12 cellular contexts compared by ENCODE assay signal in the genomic region with DNA sequence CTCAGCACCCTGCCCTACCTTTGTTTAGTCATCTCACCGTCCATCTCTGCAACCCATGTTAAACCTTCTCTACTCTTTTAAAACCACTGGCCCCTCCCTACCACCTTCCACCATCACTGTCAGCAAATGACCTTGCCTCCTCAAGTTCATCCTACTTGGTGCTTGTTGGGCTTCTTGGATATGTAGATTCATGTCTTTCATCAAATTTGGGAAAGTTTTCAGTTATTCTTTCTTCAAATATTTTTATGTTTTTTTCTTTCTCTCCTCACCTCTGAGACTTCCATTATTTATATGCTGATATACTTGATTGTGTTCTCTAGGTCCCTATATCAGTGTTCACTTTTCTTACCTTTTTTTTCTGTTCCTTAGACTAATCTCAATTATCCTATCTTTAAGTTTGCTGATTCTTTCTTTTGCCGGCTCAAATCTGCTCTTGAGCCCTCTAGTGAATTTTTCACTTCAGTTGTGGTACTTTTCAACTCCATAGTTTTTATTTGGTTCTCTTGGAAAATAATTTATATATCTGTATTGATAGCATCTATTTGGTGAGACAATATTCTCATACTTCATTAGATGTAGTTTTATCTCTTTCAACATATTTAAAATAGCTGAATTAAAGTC. TPM values are rescaled to one million over a fixed set of nuclear protein-coding genes. Genes with fewer than 3 reads are reported as not detected.
DNase-seq lines count a peak whose midpoint lies in the region; ATAC-seq and TF ChIP-seq lines count a peak whose summit lies in the region.
"Had no signal": no experiment of that assay in that cellular context is flagged by ENCODE, and none has a peak within 500 bp of the region (broad histone marks: within the 10 kb centered on the region; RNA-seq: fewer than 3 reads in every experiment).

No MANE protein-coding gene starts in this region.

- DNase-seq in GM23338 (ENCODE audit: low spot score) (peak; percentile 15), Karpas-422 (peak; percentile 33), amniotic epithelial cell (ENCODE audit: low read depth) (peak; percentile 4), amygdala (lab: John Stamatoyannopoulos, UW) (no peak), NCI-H128 (lab: John Stamatoyannopoulos, UW; ENCODE audit: unreplicated experiment) (no peak)
- no peak for DNase-seq in activated CD8-positive, alpha-beta memory T cell treated with anti-CD3 and anti-CD28 coated beads for 24 hours
- DNase-seq: CD8-positive, alpha-beta T cell; COR-L47; DMS53; GOT3; H9 had no signal

- H3K36me3 ChIP-seq in GM23338 (ENCODE audit: insufficient read depth) (no peaks in the 10 kb centered on the region; the same call in 1 of the 2 replicates), Karpas-422 (ENCODE audit: insufficient read depth, low read length) (no peaks in the 10 kb centered on the region)

- no peak overlapping the region for H3K4me2 ChIP-seq in GM23338
- H3K4me2 ChIP-seq in Karpas-422 (ENCODE audit: low read depth, low read length, poor library complexity, severe bottlenecking), result no peak overlapping the region

- H2AFZ ChIP-seq in GM23338, result no peak overlapping the region
- H2AFZ ChIP-seq in Karpas-422 (ENCODE audit: low read length), result no peak overlapping the region

- H3K4me3 ChIP-seq in GM23338 (no peak overlapping the region), Karpas-422 (ENCODE audit: low read length) (no peak overlapping the region)

- H3K27me3 Mint-ChIP-seq in GM23338 (ENCODE audit: insufficient read depth, low read depth, poor library complexity), result peaks cover 2% of the 10 kb centered on the region

- H3F3A ChIP-seq in GM23338 (replicated peaks; ENCODE audit: low read depth), result 0 out of 2 replicates have a peak, but pooled peaks cover 5% of the 10 kb centered on the region

- peaks cover 21% of the 10 kb centered on the region for H3K36me3 Mint-ChIP-seq in GM23338 (ENCODE audit: low read depth)

- no peak overlapping the region for H3K27ac ChIP-seq in GM23338 (ENCODE audit: low read depth)
- H3K27ac ChIP-seq in Karpas-422 (ENCODE audit: low read length), result no peak overlapping the region

- ATAC-seq in GM23338, result no peak
- ATAC-seq: CD8-positive, alpha-beta T cell had no signal

- peaks cover 24% of the 10 kb centered on the region for H3K9me3 ChIP-seq in Karpas-422 (ENCODE audit: low read length)

- no peaks in the 10 kb centered on the region for H4K20me1 ChIP-seq in GM23338 (replicated peaks; ENCODE audit: insufficient read depth)
- H4K20me1 ChIP-seq in Karpas-422 (ENCODE audit: insufficient read depth, low read depth, low read length), result no peaks in the 10 kb centered on the region

- H3K9me2 ChIP-seq in GM23338 (ENCODE audit: insufficient read depth) (no peaks in the 10 kb centered on the region), Karpas-422 (replicated peaks; ENCODE audit: insufficient read depth, low read length) (no peaks in the 10 kb centered on the region)

- H3K27ac Mint-ChIP-seq in GM23338, result no peak overlapping the region
- H3K27ac Mint-ChIP-seq: CD14-positive monocyte; CD8-positive, alpha-beta T cell; H9 had no signal

- TF ChIP-seq CTCF in GM23338 (conservative IDR thresholded peaks at IDR 0.05; ENCODE audit: low read depth in 2 of 2), result no peak

- no peaks in the 10 kb centered on the region for H3K27me3 ChIP-seq in GM23338 (ENCODE audit: insufficient read depth)
- no peaks in the 10 kb centered on the region; the same call in 1 of the 2 replicates for H3K27me3 ChIP-seq in Karpas-422 (ENCODE audit: low read length)

- H3K79me2 ChIP-seq in GM23338 (replicated peaks; ENCODE audit: insufficient read depth) (no peaks in the 10 kb centered on the region), Karpas-422 (ENCODE audit: low read length) (no peaks in the 10 kb centered on the region)

- H3K4me3 Mint-ChIP-seq in GM23338, result no peak overlapping the region
- H3K4me3 Mint-ChIP-seq: CD14-positive monocyte; CD8-positive, alpha-beta T cell; H9 had no signal

- H3K9me3 Mint-ChIP-seq in GM23338, result peaks cover 35% of the 10 kb centered on the region

- no peaks in the 10 kb centered on the region for H3K4me1 Mint-ChIP-seq in GM23338
- H3K4me1 Mint-ChIP-seq: CD14-positive monocyte, H9 had no signal

- no peak overlapping the region for H3K9ac ChIP-seq in Karpas-422 (ENCODE audit: low read length)

- no peaks in the 10 kb centered on the region for H3K4me1 ChIP-seq in GM23338 (ENCODE audit: insufficient read depth)
- no peaks in the 10 kb centered on the region for H3K4me1 ChIP-seq in Karpas-422 (ENCODE audit: low read length)

TF ChIP-seq in GM23338, 12 proteins besides CTCF, POLR2A, EP300 and RAD21 (continues in another document):
- TF ChIP-seq STAT1 (IDR thresholded peaks at IDR 0.05; ENCODE audit: unreplicated experiment) (no peak), POLR2AphosphoS5 (IDR thresholded peaks at IDR 0.05; ENCODE audit: low read depth) (no peak), ZNF114 (CRISPR knock-in tag; IDR thresholded peaks at IDR 0.05) (no peak), EZH2 (IDR thresholded peaks at IDR 0.05; ENCODE audit: low read depth, unreplicated experiment) (no peak), NANOG (IDR thresholded peaks at IDR 0.05; ENCODE audit: borderline replicate concordance) (no peak), ETS1 (IDR thresholded peaks at IDR 0.05) (no peak), ZNF331 (CRISPR knock-in tag; IDR thresholded peaks at IDR 0.05; ENCODE audit: low read depth) (no peak), JUNB (IDR thresholded peaks at IDR 0.05; ENCODE audit: unreplicated experiment) (no peak)
- TF ChIP-seq, protein P1, sequence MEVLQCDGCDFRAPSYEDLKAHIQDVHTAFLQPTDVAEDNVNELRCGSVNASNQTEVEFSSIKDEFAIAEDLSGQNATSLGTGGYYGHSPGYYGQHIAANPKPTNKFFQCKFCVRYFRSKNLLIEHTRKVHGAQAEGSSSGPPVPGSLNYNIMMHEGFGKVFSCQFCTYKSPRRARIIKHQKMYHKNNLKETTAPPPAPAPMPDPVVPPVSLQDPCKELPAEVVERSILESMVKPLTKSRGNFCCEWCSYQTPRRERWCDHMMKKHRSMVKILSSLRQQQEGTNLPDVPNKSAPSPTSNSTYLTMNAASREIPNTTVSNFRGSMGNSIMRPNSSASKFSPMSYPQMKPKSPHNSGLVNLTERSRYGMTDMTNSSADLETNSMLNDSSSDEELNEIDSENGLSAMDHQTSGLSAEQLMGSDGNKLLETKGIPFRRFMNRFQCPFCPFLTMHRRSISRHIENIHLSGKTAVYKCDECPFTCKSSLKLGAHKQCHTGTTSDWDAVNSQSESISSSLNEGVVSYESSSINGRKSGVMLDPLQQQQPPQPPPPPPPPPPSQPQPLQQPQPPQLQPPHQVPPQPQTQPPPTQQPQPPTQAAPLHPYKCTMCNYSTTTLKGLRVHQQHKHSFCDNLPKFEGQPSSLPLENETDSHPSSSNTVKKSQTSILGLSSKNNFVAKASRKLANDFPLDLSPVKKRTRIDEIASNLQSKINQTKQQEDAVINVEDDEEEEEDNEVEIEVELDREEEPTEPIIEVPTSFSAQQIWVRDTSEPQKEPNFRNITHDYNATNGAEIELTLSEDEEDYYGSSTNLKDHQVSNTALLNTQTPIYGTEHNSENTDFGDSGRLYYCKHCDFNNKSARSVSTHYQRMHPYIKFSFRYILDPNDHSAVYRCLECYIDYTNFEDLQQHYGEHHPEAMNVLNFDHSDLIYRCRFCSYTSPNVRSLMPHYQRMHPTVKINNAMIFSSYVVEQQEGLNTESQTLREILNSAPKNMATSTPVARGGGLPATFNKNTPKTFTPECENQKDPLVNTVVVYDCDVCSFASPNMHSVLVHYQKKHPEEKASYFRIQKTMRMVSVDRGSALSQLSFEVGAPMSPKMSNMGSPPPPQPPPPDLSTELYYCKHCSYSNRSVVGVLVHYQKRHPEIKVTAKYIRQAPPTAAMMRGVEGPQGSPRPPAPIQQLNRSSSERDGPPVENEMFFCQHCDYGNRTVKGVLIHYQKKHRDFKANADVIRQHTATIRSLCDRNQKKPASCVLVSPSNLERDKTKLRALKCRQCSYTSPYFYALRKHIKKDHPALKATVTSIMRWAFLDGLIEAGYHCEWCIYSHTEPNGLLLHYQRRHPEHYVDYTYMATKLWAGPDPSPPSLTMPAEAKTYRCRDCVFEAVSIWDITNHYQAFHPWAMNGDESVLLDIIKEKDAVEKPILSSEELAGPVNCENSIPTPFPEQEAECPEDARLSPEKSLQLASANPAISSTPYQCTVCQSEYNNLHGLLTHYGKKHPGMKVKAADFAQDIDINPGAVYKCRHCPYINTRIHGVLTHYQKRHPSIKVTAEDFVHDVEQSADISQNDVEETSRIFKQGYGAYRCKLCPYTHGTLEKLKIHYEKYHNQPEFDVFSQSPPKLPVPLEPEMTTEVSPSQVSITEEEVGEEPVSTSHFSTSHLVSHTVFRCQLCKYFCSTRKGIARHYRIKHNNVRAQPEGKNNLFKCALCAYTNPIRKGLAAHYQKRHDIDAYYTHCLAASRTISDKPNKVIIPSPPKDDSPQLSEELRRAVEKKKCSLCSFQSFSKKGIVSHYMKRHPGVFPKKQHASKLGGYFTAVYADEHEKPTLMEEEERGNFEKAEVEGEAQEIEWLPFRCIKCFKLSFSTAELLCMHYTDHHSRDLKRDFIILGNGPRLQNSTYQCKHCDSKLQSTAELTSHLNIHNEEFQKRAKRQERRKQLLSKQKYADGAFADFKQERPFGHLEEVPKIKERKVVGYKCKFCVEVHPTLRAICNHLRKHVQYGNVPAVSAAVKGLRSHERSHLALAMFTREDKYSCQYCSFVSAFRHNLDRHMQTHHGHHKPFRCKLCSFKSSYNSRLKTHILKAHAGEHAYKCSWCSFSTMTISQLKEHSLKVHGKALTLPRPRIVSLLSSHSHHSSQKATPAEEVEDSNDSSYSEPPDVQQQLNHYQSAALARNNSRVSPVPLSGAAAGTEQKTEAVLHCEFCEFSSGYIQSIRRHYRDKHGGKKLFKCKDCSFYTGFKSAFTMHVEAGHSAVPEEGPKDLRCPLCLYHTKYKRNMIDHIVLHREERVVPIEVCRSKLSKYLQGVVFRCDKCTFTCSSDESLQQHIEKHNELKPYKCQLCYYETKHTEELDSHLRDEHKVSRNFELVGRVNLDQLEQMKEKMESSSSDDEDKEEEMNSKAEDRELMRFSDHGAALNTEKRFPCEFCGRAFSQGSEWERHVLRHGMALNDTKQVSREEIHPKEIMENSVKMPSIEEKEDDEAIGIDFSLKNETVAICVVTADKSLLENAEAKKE (CRISPR knock-in tag; IDR thresholded peaks at IDR 0.05), result no peak

RNA-seq across cellular contexts. Expression of gene ALDH3A2, which starts 28.7 kb away (rescaled TPM):
- 130 and 159 TPM in 2 replicates for total RNA-seq in GM23338 (2014; rRNA removed; shearing (Covaris generic))
- polyA plus RNA-seq in GM23338 (2016; fragmentation: Nextera tagmentation; extraction: Ambion mirVana), result 31.3 TPM in 2 replicates
- 2.0 and 7.5 TPM in 2 replicates for total RNA-seq in Karpas-422 (2014; rRNA removed; shearing (Covaris generic); ENCODE audit: low replicate concordance)

Comparison
In these comparisons a context has a peak if more than half of its experiments do, and no peak if none do; other contexts are left out.
1. DNase-seq: peak in GM23338 (single experiment), Karpas-422 (single experiment) and amniotic epithelial cell (single experiment); none in amygdala (0 of 56), NCI-H128 (single experiment) and activated CD8-positive, alpha-beta memory T cell treated with anti-CD3 and anti-CD28 coated beads for 24 hours (single experiment).
2. RNA of gene ALDH3A2, which starts 28.7 kb away (total RNA-seq): 130 to 159 TPM in GM23338; 2.0 to 7.5 TPM in Karpas-422; every median in the first group is over 10 times any median in the second.